26 cellular contexts compared by ENCODE assay signal in genomic region chr3:64872385-64872784, GRCh38.
"Had no signal": no experiment of that assay in that cellular context is flagged by ENCODE, and none has a peak within 500 bp of the region (broad histone marks: within the 10 kb centered on the region; RNA-seq: fewer than 3 reads in every experiment).

No MANE protein-coding gene starts in this region.

- DNase-seq: activated CD4-positive, alpha-beta T cell treated with anti-CD3 and anti-CD28 coated beads for 48 hours; activated CD4-positive, alpha-beta T cell treated with anti-CD3 and anti-CD28 coated beads, Interleukin-2, amount 50 U/mL, for 48 hours; activated CD4-positive, CD25-positive, alpha-beta regulatory T cell treated with anti-CD3 and anti-CD28 coated beads, Interleukin-2, amount 50 U/mL, for 72 hours; activated CD8-positive, alpha-beta memory T cell treated with anti-CD3 and anti-CD28 coated beads, Interleukin-2, amount 10 ng/mL, durations not matched to agents 7 days and 5 days; activated effector memory CD4-positive, alpha-beta T cell treated with Interleukin-2 at 50 U/mL for 16 hours; activated naive CD4-positive, alpha-beta T cell; activated T-cell treated with anti-CD3 and anti-CD28 coated beads, Interleukin-2, amount 50 U/mL, for 24 hours; aorta; MM.1S; NCI-H1105 treated with DMSO at 0.1 percent for 48 hours; NCI-H146; NCI-H187 treated with DMSO at 0.1 percent for 48 hours; NCI-H2081 treated with DMSO at 0.1 percent for 48 hours; NCI-H2171 treated with DMSO at 0.1 percent for 48 hours; NCI-H226; NCI-H526; NCI-H774; OCI-M1; RPMI8226 had no signal

- H3K4me3 ChIP-seq: breast epithelium had no signal

- H3K27ac ChIP-seq: breast epithelium had no signal

- H3K4me1 Mint-ChIP-seq: activated CD8-positive, alpha-beta memory T cell treated with anti-CD3 and anti-CD28 coated beads, Interleukin-2, amount 10 ng/mL, durations not matched to agents 7 days and 5 days; activated naive CD4-positive, alpha-beta T cell treated with anti-CD3 and anti-CD28 coated beads, Interleukin-2, amount 50 U/mL, for 24 hours had no signal

- H3K4me3 Mint-ChIP-seq: activated CD8-positive, alpha-beta memory T cell treated with anti-CD3 and anti-CD28 coated beads, Interleukin-2, amount 10 ng/mL, durations not matched to agents 7 days and 5 days; activated naive CD4-positive, alpha-beta T cell treated with anti-CD3 and anti-CD28 coated beads, Interleukin-2, amount 50 U/mL, for 24 hours; activated T-cell treated with anti-CD3 and anti-CD28 coated beads, Interleukin-2, amount 50 U/mL, for 24 hours; activated T-helper 1 cell treated with anti-CD3 and anti-CD28 coated beads, Interleukin-12 subunit alpha, Interleukin-12 subunit beta, Interleukin-2, Interleukin-4 antibody, amounts not matched to agents 30 ng/mL and 10 ng/mL and 1 ng/mL, durations not matched to agents 14 hours and 24 hours and 36 hours; T-helper 1 cell treated with Interleukin-12 subunit alpha and Interleukin-12 subunit beta and Interleukin-4 antibody, amounts not matched to agents 30 μg/mL and 1 μg/mL, for 36 hours; WTC11 had no signal

- ATAC-seq: activated CD8-positive, alpha-beta memory T cell treated with anti-CD3 and anti-CD28 coated beads, Interleukin-2, amount 10 ng/mL, durations not matched to agents 7 days and 5 days; Panc1; Right ventricle myocardium inferior; WTC11 had no signal

- H3K27ac Mint-ChIP-seq: activated CD8-positive, alpha-beta memory T cell treated with anti-CD3 and anti-CD28 coated beads, Interleukin-2, amount 10 ng/mL, durations not matched to agents 7 days and 5 days; activated naive CD4-positive, alpha-beta T cell treated with anti-CD3 and anti-CD28 coated beads, Interleukin-2, amount 50 U/mL, for 24 hours; activated T-cell treated with anti-CD3 and anti-CD28 coated beads, Interleukin-2, amount 50 U/mL, for 24 hours; activated T-helper 1 cell treated with anti-CD3 and anti-CD28 coated beads, Interleukin-12 subunit alpha, Interleukin-12 subunit beta, Interleukin-2, Interleukin-4 antibody, amounts not matched to agents 30 ng/mL and 10 ng/mL and 1 ng/mL, durations not matched to agents 14 hours and 24 hours and 36 hours; T-helper 1 cell treated with Interleukin-12 subunit alpha and Interleukin-12 subunit beta and Interleukin-4 antibody, amounts not matched to agents 30 μg/mL and 1 μg/mL, for 36 hours; WTC11 had no signal

- H3K27me3 Mint-ChIP-seq: activated CD8-positive, alpha-beta memory T cell treated with anti-CD3 and anti-CD28 coated beads, Interleukin-2, amount 10 ng/mL, durations not matched to agents 7 days and 5 days; activated naive CD4-positive, alpha-beta T cell treated with anti-CD3 and anti-CD28 coated beads, Interleukin-2, amount 50 U/mL, for 24 hours; activated T-cell treated with anti-CD3 and anti-CD28 coated beads, Interleukin-2, amount 50 U/mL, for 24 hours had no signal

- H3K4me1 ChIP-seq: breast epithelium had no signal

- H3K36me3 Mint-ChIP-seq: activated CD8-positive, alpha-beta memory T cell treated with anti-CD3 and anti-CD28 coated beads, Interleukin-2, amount 10 ng/mL, durations not matched to agents 7 days and 5 days; activated naive CD4-positive, alpha-beta T cell treated with anti-CD3 and anti-CD28 coated beads, Interleukin-2, amount 50 U/mL, for 24 hours; WTC11 had no signal

- H3K27me3 ChIP-seq: breast epithelium had no signal

- H3K9me3 ChIP-seq: breast epithelium had no signal

- H3K36me3 ChIP-seq: breast epithelium had no signal

- H3K9me3 Mint-ChIP-seq: activated naive CD4-positive, alpha-beta T cell treated with anti-CD3 and anti-CD28 coated beads, Interleukin-2, amount 50 U/mL, for 24 hours; T-helper 1 cell treated with Interleukin-12 subunit alpha and Interleukin-12 subunit beta and Interleukin-4 antibody, amounts not matched to agents 30 μg/mL and 1 μg/mL, for 36 hours had no signal
